ENCODE assay signal across 23 cellular contexts in genomic region chr5:4945296-4945695, GRCh38.
"Had no signal": no experiment of that assay in that cellular context is flagged by ENCODE, and none has a peak within 500 bp of the region (broad histone marks: within the 10 kb centered on the region; RNA-seq: fewer than 3 reads in every experiment).

No MANE protein-coding gene starts in this region.

- H3K27me3 ChIP-seq: colonic mucosa, esophagus squamous epithelium, gastrocnemius medialis had no signal

- H3K27ac ChIP-seq: colonic mucosa, epithelial cell of prostate, esophagus squamous epithelium, gastrocnemius medialis, heart right ventricle, left lung, lower lobe of right lung had no signal

- H3K4me1 ChIP-seq: colonic mucosa, esophagus squamous epithelium, gastrocnemius medialis, heart right ventricle, left lung, lower lobe of right lung had no signal

- ATAC-seq: effector memory CD8-positive, alpha-beta T cell; esophagus mucosa; gastrocnemius medialis; heart right ventricle; left lung; left ventricle myocardium superior; lower lobe of right lung; mucosa of descending colon had no signal

- DNase-seq: colonic mucosa; cortex of kidney; effector CD8-positive, alpha-beta T cell; effector memory CD8-positive, alpha-beta T cell; endodermal cell; erythroblast; esophagus squamous epithelium; foreskin fibroblast; foreskin melanocyte; gastrocnemius medialis; glutamatergic neuron; head of caudate nucleus; heart right ventricle; hippocampal formation; left cardiac atrium; left lung; left ventricle myocardium superior; lower lobe of right lung; mesenchymal stem cell; mucosa of descending colon; naive B cell had no signal

- H3K36me3 ChIP-seq: colonic mucosa, esophagus squamous epithelium, gastrocnemius medialis, heart right ventricle, left lung, lower lobe of right lung had no signal

- H3K9me3 ChIP-seq: colonic mucosa, esophagus squamous epithelium, gastrocnemius medialis, heart right ventricle, left lung, lower lobe of right lung, mucosa of descending colon had no signal

- H3K4me3 ChIP-seq: colonic mucosa, esophagus squamous epithelium, gastrocnemius medialis, heart right ventricle, left lung, lower lobe of right lung, mucosa of descending colon had no signal
